8 cellular contexts compared by ENCODE assay signal in genomic region chr12:110449799-110450497, GRCh38. TPM values are rescaled to one million over a fixed set of nuclear protein-coding genes. Genes with fewer than 3 reads are reported as not detected.
A peak's percentile ranks its signal among the peaks of the same experiment; 100 is the strongest.
DNase-seq lines count a peak whose midpoint lies in the region; ATAC-seq and TF ChIP-seq lines count a peak whose summit lies in the region.

ARPC3 (minus strand) TSS chr12:110450337; CDS start chr12:110450260, 77 bp downstream.

- H4K5ac ChIP-seq in mesendoderm (ENCODE audit: low read length), result peak within 1 kb of the TSS; percentile 81

- H3K9ac ChIP-seq in endocrine pancreas (ENCODE audit: control insufficient read depth, insufficient read depth, low read length) (peak within 1 kb of the TSS; percentile 70), mesendoderm (ENCODE audit: low read length) (peak within 1 kb of the TSS; percentile 95)

- no peaks in the 10 kb centered on the region for H3K9me3 Mint-ChIP-seq in Calu3 (ENCODE audit: low read depth, unreplicated experiment)
- H3K9me3 Mint-ChIP-seq in activated CD8-positive, alpha-beta memory T cell treated with anti-CD3 and anti-CD28 coated beads, Interleukin-2, amount 10 ng/mL, durations not matched to agents 7 days and 5 days (ENCODE audit: low read depth), result no peaks in the 10 kb centered on the region

- peak within 1 kb of the TSS; percentile 61 for H3K27ac ChIP-seq in mesendoderm (ENCODE audit: low read depth, low read length)

- no CpG with 5 or more reads among the region's 51 CpGs for WGBS in mesendoderm (ENCODE audit: extremely low coverage, insufficient coverage, low lambda C conversion rate)

- H3K9me3 ChIP-seq in endocrine pancreas (ENCODE audit: control insufficient read depth, low read length), result no peaks in the 10 kb centered on the region

- no peaks in the 10 kb centered on the region for H3K4me1 ChIP-seq in endocrine pancreas (ENCODE audit: control insufficient read depth, insufficient read depth, low read length)
- no peaks in the 10 kb centered on the region for H3K4me1 ChIP-seq in mesendoderm (ENCODE audit: control insufficient read depth, low read depth, low read length)

- peak within 1 kb of the TSS; percentile 97 for H3K56ac ChIP-seq in mesendoderm (ENCODE audit: low read length)

- peak; percentile 94 for ATAC-seq in GM21381 (IDR thresholded peaks at IDR 0.05; ENCODE audit: unreplicated experiment)
- peak; percentile 98 for ATAC-seq in activated CD8-positive, alpha-beta memory T cell treated with anti-CD3 and anti-CD28 coated beads, Interleukin-2, amount 10 ng/mL, durations not matched to agents 7 days and 5 days

- peak within 1 kb of the TSS; percentile 92 for H3K4me3 Mint-ChIP-seq in Calu3 (ENCODE audit: low read depth, unreplicated experiment)
- peak within 1 kb of the TSS; percentile 95 for H3K4me3 Mint-ChIP-seq in activated CD8-positive, alpha-beta memory T cell treated with anti-CD3 and anti-CD28 coated beads, Interleukin-2, amount 10 ng/mL, durations not matched to agents 7 days and 5 days

- H3K27ac Mint-ChIP-seq in Calu3 (ENCODE audit: unreplicated experiment), result peak within 1 kb of the TSS; percentile 96
- peak within 1 kb of the TSS; percentile 100 for H3K27ac Mint-ChIP-seq in activated CD8-positive, alpha-beta memory T cell treated with anti-CD3 and anti-CD28 coated beads, Interleukin-2, amount 10 ng/mL, durations not matched to agents 7 days and 5 days

- H3K4me3 ChIP-seq in endocrine pancreas (ENCODE audit: control insufficient read depth, insufficient read depth, low read length) (peak within 1 kb of the TSS; percentile 52), mesendoderm (ENCODE audit: low read length) (peak within 1 kb of the TSS; percentile 90)

- H3K23ac ChIP-seq in mesendoderm (ENCODE audit: low read length), result peak within 1 kb of the TSS; percentile 15

- H3K27me3 ChIP-seq in endocrine pancreas (ENCODE audit: control insufficient read depth, insufficient read depth, low read length) (no peaks in the 10 kb centered on the region), mesendoderm (ENCODE audit: insufficient read depth, low read length, poor library complexity) (no peaks in the 10 kb centered on the region)

- peak within 1 kb of the TSS; percentile 81 for H3K4me2 ChIP-seq in mesendoderm (ENCODE audit: low read length)

- peaks cover 8% of the 10 kb centered on the region for H3K4me1 Mint-ChIP-seq in Calu3 (ENCODE audit: low read depth, unreplicated experiment)
- peaks cover 47% of the 10 kb centered on the region for H3K4me1 Mint-ChIP-seq in activated CD8-positive, alpha-beta memory T cell treated with anti-CD3 and anti-CD28 coated beads, Interleukin-2, amount 10 ng/mL, durations not matched to agents 7 days and 5 days

- peak within 1 kb of the TSS; percentile 86 for H3K18ac ChIP-seq in mesendoderm (ENCODE audit: low read length)

- peak; percentile 79 for TF ChIP-seq CTCF in Calu3 (IDR thresholded peaks at IDR 0.05; ENCODE audit: unreplicated experiment)

- H4K8ac ChIP-seq in mesendoderm (ENCODE audit: low read depth, low read length), result no peak within 1 kb of the TSS

- H2BK5ac ChIP-seq in mesendoderm (ENCODE audit: low read length), result peak within 1 kb of the TSS; percentile 47

- H3K36me3 ChIP-seq in endocrine pancreas (ENCODE audit: control insufficient read depth, insufficient read depth, low read length) (no peaks in the 10 kb centered on the region), mesendoderm (ENCODE audit: control insufficient read depth, insufficient read depth, low read length) (peaks cover 2% of the 10 kb centered on the region)

- H2BK15ac ChIP-seq in mesendoderm (replicated peaks; ENCODE audit: low read depth), result no peak within 1 kb of the TSS

- DNase-seq in Calu3, result peak; percentile 96
- peak in 75 of 76 experiments; percentile 50 to 95 (median 89) for DNase-seq in HUDEP-2 (lab: John Stamatoyannopoulos, UW; ENCODE audit: unreplicated experiment in 76 of 76)
- DNase-seq in NOMO-1 treated with dmso at 0.1 percent for 144 hours (lab: John Stamatoyannopoulos, UW; ENCODE audit: unreplicated experiment), result peak; percentile 97
- peak; percentile 98 for DNase-seq in activated CD8-positive, alpha-beta memory T cell treated with anti-CD3 and anti-CD28 coated beads, Interleukin-2, amount 10 ng/mL, durations not matched to agents 7 days and 5 days
- DNase-seq in mesendoderm, result peak; percentile 98
- DNase-seq in stimulated activated CD8-positive, alpha-beta memory T cell treated with anti-CD3 and anti-CD28 coated beads, Interleukin-15, amount 100 ng/mL, for 1 hour (ENCODE audit: low read depth), result peak; percentile 83

- intact Hi-C loops in Calu3 (cut with micrococcal nuclease; ENCODE audit: unreplicated experiment), result loop anchor here (5.0 kb wide), 2 partner anchors 152 to 437 kb away; no protein-coding TSS in a partner anchor

- H3K79me1 ChIP-seq in mesendoderm (ENCODE audit: low read length), result peaks cover 6% of the 10 kb centered on the region

- peak within 1 kb of the TSS; percentile 60 for H3K4ac ChIP-seq in mesendoderm (ENCODE audit: low read depth, low read length)

- peaks cover 20% of the 10 kb centered on the region for H3K79me2 ChIP-seq in mesendoderm (ENCODE audit: control insufficient read depth, insufficient read depth, low read length)

- peak within 1 kb of the TSS; percentile 30 for H2BK120ac ChIP-seq in mesendoderm (ENCODE audit: low read depth, low read length)

- CTCF ChIA-PET in Calu3 (lab: Charles Lee), result interaction anchor here (0.6 to 1.7 kb wide), 11 partner anchors 9 to 438 kb away, joined by 3 to 21 read pairs (median 5); partner anchors contain the start of genes FAM216A, GPN3 and TCTN1
- CTCF ChIA-PET in activated CD8-positive, alpha-beta memory T cell treated with anti-CD3 and anti-CD28 coated beads, Interleukin-2, amount 10 ng/mL, durations not matched to agents 7 days and 5 days (lab: Charles Lee), result interaction anchor here (0.8 to 9.8 kb wide), 45 partner anchors 9 to 645 kb away, joined by 3 to 161 read pairs (median 4); partner anchors contain the start of genes FAM216A, GPN3, RAD9B and TCTN1

- H3K36me3 Mint-ChIP-seq in Calu3 (ENCODE audit: insufficient read depth, unreplicated experiment), result peaks cover 40% of the 10 kb centered on the region
- peaks cover 42% of the 10 kb centered on the region for H3K36me3 Mint-ChIP-seq in activated CD8-positive, alpha-beta memory T cell treated with anti-CD3 and anti-CD28 coated beads, Interleukin-2, amount 10 ng/mL, durations not matched to agents 7 days and 5 days

- no peaks in the 10 kb centered on the region for H3K27me3 Mint-ChIP-seq in Calu3 (ENCODE audit: unreplicated experiment)
- no peaks in the 10 kb centered on the region for H3K27me3 Mint-ChIP-seq in activated CD8-positive, alpha-beta memory T cell treated with anti-CD3 and anti-CD28 coated beads, Interleukin-2, amount 10 ng/mL, durations not matched to agents 7 days and 5 days

- no TSS peak for BruUV-seq in Calu3 (replicated peaks; lab: Mats Ljungman, UMichigan)

- H2AK5ac ChIP-seq in mesendoderm (ENCODE audit: low read length), result no peak within 1 kb of the TSS

RNA-seq across cellular contexts. Expression of gene ARPC3, which starts in this region (rescaled TPM):
- total RNA-seq in Calu3 (2022), result 321 and 344 TPM in 2 replicates
- total RNA-seq in activated CD8-positive, alpha-beta memory T cell treated with anti-CD3 and anti-CD28 coated beads, Interleukin-2, amount 10 ng/mL, durations not matched to agents 7 days and 5 days, result 100 to 1,000 TPM; 369 to 418 TPM
- 247 TPM for polyA plus RNA-seq in mesendoderm (2013, experiment 1 of 2)
- 242 TPM for polyA plus RNA-seq in mesendoderm (2013, experiment 2 of 2)

Comparison
In these comparisons a context has a peak if more than half of its experiments do, and no peak if none do; other contexts are left out.
1. Peak in every context shown above with its lines: DNase-seq, ATAC-seq, H3K4me3 ChIP-seq and H3K27ac ChIP-seq.